In the genomic region with DNA sequence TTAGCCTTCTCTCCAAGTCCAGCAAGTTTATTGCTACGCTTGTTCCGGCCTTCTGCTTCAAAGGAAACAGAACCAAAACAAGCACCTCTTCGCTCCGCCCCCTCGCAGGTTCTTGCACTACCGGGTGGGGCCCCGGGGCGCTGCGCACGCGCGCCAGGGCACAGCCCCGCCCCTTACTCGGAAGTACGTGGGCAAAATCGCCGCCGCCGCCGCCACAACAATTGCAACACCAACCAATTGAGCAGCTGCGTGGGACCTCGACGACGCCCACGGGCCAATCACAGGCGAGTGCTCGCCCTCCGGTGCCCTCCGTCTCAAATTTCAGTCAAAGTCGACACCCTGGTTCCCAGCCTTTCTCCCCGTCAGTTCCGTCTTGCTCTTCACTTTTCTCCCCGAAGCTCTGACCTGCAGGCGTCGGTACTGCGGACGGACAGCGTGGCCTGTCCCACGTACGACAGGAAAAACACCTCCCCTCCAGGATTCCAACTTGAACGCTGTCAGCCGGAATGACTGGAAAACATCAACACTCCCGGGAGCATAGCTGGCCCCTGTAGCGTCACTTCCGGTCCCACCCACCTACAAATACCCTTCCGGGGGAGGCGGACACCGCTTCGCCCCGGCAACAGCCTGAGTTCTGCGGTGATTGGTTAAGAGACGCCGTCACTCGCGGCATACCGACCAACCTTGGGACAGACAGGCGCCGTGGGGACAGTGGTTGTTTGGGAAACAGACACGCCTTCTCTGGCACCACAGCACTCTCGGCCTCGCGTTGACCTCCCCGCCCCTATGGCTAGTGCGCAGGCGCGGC, we compare ENCODE assay signal across 8 cellular contexts. TPM values are rescaled to one million over a fixed set of nuclear protein-coding genes. Genes with fewer than 3 reads are reported as not detected.
DNase-seq lines count a peak whose midpoint lies in the region; ATAC-seq, FAIRE-seq and TF ChIP-seq lines count a peak whose summit lies in the region.

No MANE protein-coding gene starts in this region.

- no peaks in the 10 kb centered on the region for H3K9me3 ChIP-seq in adipocyte (ENCODE audit: control insufficient read depth, low read length)
- no peaks in the 10 kb centered on the region for H3K9me3 ChIP-seq in cardiac muscle cell (ENCODE audit: low read depth)
- H3K9me3 ChIP-seq in parathyroid adenoma (ENCODE audit: control insufficient read depth, low read length), result no peaks in the 10 kb centered on the region
- H3K9me3 ChIP-seq in tibial nerve, result no peaks in the 10 kb centered on the region

- peak overlapping the region; percentile 85 for H3K4me2 ChIP-seq in parathyroid adenoma (ENCODE audit: low read length)

- TF ChIP-seq POLR2A in GM12891 (IDR thresholded peaks at IDR 0.05; ENCODE audit: low read depth, low read length) (peak; percentile 63; the same call in 1 of the 2 replicates), tibial nerve (IDR thresholded peaks at IDR 0.05) (peak; percentile 37 to 74)

- TF ChIP-seq EP300 in tibial nerve (IDR thresholded peaks at IDR 0.05), result peak; percentile 43 to 92

- peak overlapping the region; percentile 90 for H3K9ac ChIP-seq in adipocyte (ENCODE audit: low read length)
- no peak overlapping the region for H3K9ac ChIP-seq in parathyroid adenoma

- H3K4me1 ChIP-seq in adipocyte (ENCODE audit: control insufficient read depth, insufficient read depth, low read length) (peaks cover 17% of the 10 kb centered on the region), cardiac muscle cell (ENCODE audit: low read depth) (peaks cover 18% of the 10 kb centered on the region), parathyroid adenoma (peaks cover 14% of the 10 kb centered on the region), tibial nerve (peaks cover 0 to 48% (median 9%) of the 10 kb centered on the region in 4 donors)

- H2AFZ ChIP-seq in parathyroid adenoma, result peak overlapping the region; percentile 43

- H3K79me2 ChIP-seq in parathyroid adenoma, result peaks cover 32% of the 10 kb centered on the region

- DNase-seq in GM12891 (ENCODE audit: insufficient read length, low spot score), result peak; percentile 74
- DNase-seq in NCI-H1417 treated with DMSO at 0.1 percent for 48 hours (lab: John Stamatoyannopoulos, UW), result peak; percentile 68
- DNase-seq in SW 1271 (lab: John Stamatoyannopoulos, UW), result peak; percentile 67 to 83
- DNase-seq in adipocyte (ENCODE audit: low read depth), result peak; percentile 96
- DNase-seq in cardiac muscle cell (ENCODE audit: low read depth in 1 of 2, low spot score in 1 of 2), result peak; percentile 98 to 99
- peak; percentile 89 to 91 for DNase-seq in tibial nerve (ENCODE audit: low spot score in 2 of 2)

- TF ChIP-seq CTCF in cardiac muscle cell (IDR thresholded peaks at IDR 0.05; ENCODE audit: low read depth, low read length) (no peak), parathyroid adenoma (IDR thresholded peaks at IDR 0.05) (no peak), tibial nerve (IDR thresholded peaks at IDR 0.05) (peak in 1 of 5 experiments; percentile 27)

- ATAC-seq in HG02798 (IDR thresholded peaks at IDR 0.05; ENCODE audit: poor library complexity, unreplicated experiment), result peak; percentile 91

- H3K27ac ChIP-seq in cardiac muscle cell (peak overlapping the region; percentile 100), parathyroid adenoma (peak overlapping the region; percentile 98), tibial nerve (peak overlapping the region; percentile 88 to 95 (median 91))

- H3K36me3 ChIP-seq in adipocyte (ENCODE audit: control insufficient read depth, insufficient read depth, low read length, severe bottlenecking) (peaks cover 7% of the 10 kb centered on the region), cardiac muscle cell (no peaks in the 10 kb centered on the region), parathyroid adenoma (ENCODE audit: control insufficient read depth, insufficient read depth, low read length) (no peaks in the 10 kb centered on the region), tibial nerve (peaks cover 0 to 14% (median 0%) of the 10 kb centered on the region in 3 donors)

- WGBS in tibial nerve, 2 donors, result 0 to 46% methylated on average over 13 to 66 of the region's 66 CpGs

- no peaks in the 10 kb centered on the region for H3K27me3 ChIP-seq in adipocyte (replicated peaks; ENCODE audit: control insufficient read depth, insufficient read depth, low read length)
- H3K27me3 ChIP-seq in cardiac muscle cell, result no peaks in the 10 kb centered on the region
- H3K27me3 ChIP-seq in parathyroid adenoma (ENCODE audit: control insufficient read depth, insufficient read depth, low read length), result no peaks in the 10 kb centered on the region
- H3K27me3 ChIP-seq in tibial nerve, result no peaks in the 10 kb centered on the region

- peak overlapping the region; percentile 82 for H3K4me3 ChIP-seq in adipocyte (ENCODE audit: low read length)
- peak overlapping the region; percentile 69 for H3K4me3 ChIP-seq in cardiac muscle cell
- H3K4me3 ChIP-seq in parathyroid adenoma (ENCODE audit: low read depth, low read length), result peak overlapping the region; percentile 88
- peak overlapping the region; percentile 26 to 83 (median 57) for H3K4me3 ChIP-seq in tibial nerve

- FAIRE-seq in GM12891 (lab: Jason Lieb, UNC), result peak; percentile 100

TF ChIP-seq in GM12891, 5 proteins besides CTCF, POLR2A, EP300 and RAD21:
- TF ChIP-seq POLR2AphosphoS5 (IDR thresholded peaks at IDR 0.05; ENCODE audit: low read depth, low read length) (peak; percentile 71), POU2F2 (IDR thresholded peaks at IDR 0.05; ENCODE audit: low read depth, low read length) (no peak), PAX5 (IDR thresholded peaks at IDR 0.05; ENCODE audit: insufficient read depth, low read length, severe bottlenecking) (no peak), TAF1 (IDR thresholded peaks at IDR 0.05; ENCODE audit: low read depth, low read length) (no peak), SPI1 (IDR thresholded peaks at IDR 0.05; ENCODE audit: low read depth, low read length) (no peak)

RNA-seq across cellular contexts. Expression of gene OTUD5, which starts 0.6 kb away (rescaled TPM):
- 51.3 TPM for polyA plus RNA-seq in GM12891 (2012; ENCODE audit: low read depth, missing spikeins)
- 40.2 and 56.6 TPM in 2 replicates for total RNA-seq in cardiac muscle cell
- polyA plus RNA-seq in cardiac muscle cell, result 47.8 and 55.6 TPM in 2 replicates
- total RNA-seq in tibial nerve, result 10 to 100 TPM; 39.8 to 79.2 (median 51.6) TPM

RNA-seq across cellular contexts. Expression of gene KCND1, which starts 13.6 kb away (rescaled TPM):
- polyA plus RNA-seq in GM12891 (2012; ENCODE audit: low read depth, missing spikeins), result 0.86 TPM
- total RNA-seq in cardiac muscle cell, result 1.1 and 2.6 TPM in 2 replicates
- polyA plus RNA-seq in cardiac muscle cell, result 2.3 and 3.1 TPM in 2 replicates
- total RNA-seq in tibial nerve, result 1 to 10 TPM; 2.1 to 7.5 (median 4.2) TPM

RNA-seq across cellular contexts. Expression of gene PIM2, which starts 39.2 kb away (rescaled TPM):
- polyA plus RNA-seq in GM12891 (2012; ENCODE audit: low read depth, missing spikeins), result 92.2 TPM
- 18.5 and 25.2 TPM in 2 replicates for total RNA-seq in cardiac muscle cell
- 20.7 and 38.4 TPM in 2 replicates for polyA plus RNA-seq in cardiac muscle cell
- 1 to 10 TPM; 4.9 to 8.4 (median 6.8) TPM for total RNA-seq in tibial nerve

RNA-seq across cellular contexts. Expression of gene GRIPAP1, which starts 44.0 kb away (rescaled TPM):
- 34.4 TPM for polyA plus RNA-seq in GM12891 (2012; ENCODE audit: low read depth, missing spikeins)
- total RNA-seq in cardiac muscle cell (34.7 and 67.3 TPM in 2 replicates), tibial nerve (10 to 100 TPM; 42.5 to 76.2 (median 58.6) TPM)
- 44.8 and 65.4 TPM in 2 replicates for polyA plus RNA-seq in cardiac muscle cell

RNA-seq across cellular contexts. Expression of gene SLC35A2, which starts 46.6 kb away (rescaled TPM):
- 13.9 TPM for polyA plus RNA-seq in GM12891 (2012; ENCODE audit: low read depth, missing spikeins)
- 17.3 and 22.2 TPM in 2 replicates for total RNA-seq in cardiac muscle cell
- 41.8 and 51.4 TPM in 2 replicates for polyA plus RNA-seq in cardiac muscle cell
- total RNA-seq in tibial nerve, result 10 to 100 TPM; 17.0 to 35.5 (median 17.1) TPM

Comparison
In these comparisons a context has a peak if more than half of its experiments do, and no peak if none do; other contexts are left out.
1. Peak in every context shown above with its lines: DNase-seq, ATAC-seq, H3K4me3 ChIP-seq and H3K27ac ChIP-seq.